17 cellular contexts compared by ENCODE assay signal in genomic region chr20:16486532-16486931, GRCh38.
DNase-seq lines count a peak whose midpoint lies in the region; ATAC-seq, FAIRE-seq and TF ChIP-seq lines count a peak whose summit lies in the region.
"Had no signal": no experiment of that assay in that cellular context is flagged by ENCODE, and none has a peak within 500 bp of the region (broad histone marks: within the 10 kb centered on the region; RNA-seq: fewer than 3 reads in every experiment).

No MANE protein-coding gene starts in this region.

- H2BK20ac ChIP-seq in H1 (ENCODE audit: low read length): peak overlapping the region; percentile 62; the same call in 1 of the 2 replicates

- intact Hi-C loops in Right ventricle myocardium superior (cut with DNase I): no loop called here
- intact Hi-C loops in left ventricle myocardium inferior (cut with micrococcal nuclease): no loop called here
- intact Hi-C loops in psoas muscle (cut with DNase I): no loop called here

- TF ChIP-seq CTCF in left ventricle myocardium inferior (IDR thresholded peaks at IDR 0.05; ENCODE audit: borderline replicate concordance) (no peak), H1 (IDR thresholded peaks at IDR 0.05; ENCODE audit: control extremely low read depth in 1 of 3, insufficient read depth in 1 of 3, low read depth in 1 of 3, low read length in 3 of 3) (no peak), psoas muscle (IDR thresholded peaks at IDR 0.05) (no peak)

- H4K20me1 ChIP-seq in H1 (replicated peaks in 1 of 2; ENCODE audit: control insufficient read depth in 1 of 2, insufficient read depth in 2 of 2, low read length in 2 of 2): no peaks in the 10 kb centered on the region

- H4K8ac ChIP-seq in H1 (ENCODE audit: extremely low read depth, insufficient read depth, low read length): no peak overlapping the region

- TF ChIP-seq POLR2A in H1 (IDR thresholded peaks at IDR 0.05; ENCODE audit: control extremely low read depth in 1 of 2, low read depth in 2 of 2, low read length in 2 of 2): no peak

- no peaks in the 10 kb centered on the region for H3K23me2 ChIP-seq in H1 (ENCODE audit: low read depth, low read length)

- ATAC-seq in Right ventricle myocardium superior (ENCODE audit: poor library complexity): peak; percentile 38
- peak; percentile 56 to 83 (median 72) for ATAC-seq in psoas muscle
- no peak for ATAC-seq in HG03460 (IDR thresholded peaks at IDR 0.05; ENCODE audit: unreplicated experiment)
- ATAC-seq: CD8-positive, alpha-beta T cell had no signal

- 99% methylated on average over 6 of the region's 6 CpGs; no CpG with 5 or more reads in 1 of the 2 experiments for WGBS in H1 (ENCODE audit: extremely low coverage in 1 of 2, insufficient coverage in 1 of 2, insufficient read length in 1 of 2, insufficient replicate concordance in 2 of 2, low coverage in 1 of 2, low lambda C conversion rate in 2 of 2, missing lambda C conversion rate in 1 of 2), 2 experiments
- 34 to 58% (median 37%) methylated on average over 6 of the region's 6 CpGs for WGBS in psoas muscle, 3 donors

- H3K4me3 ChIP-seq in left ventricle myocardium inferior (no peak overlapping the region), H1 (ENCODE audit: extremely low read depth in 1 of 4, insufficient read depth in 2 of 4, low read depth in 3 of 4, low read length in 4 of 4) (no peak overlapping the region), psoas muscle (no peak overlapping the region)
- H3K4me3 ChIP-seq: GM23248 had no signal

- H3K4ac ChIP-seq in H1 (replicated peaks; ENCODE audit: insufficient read length, low read depth, low read length): no peak overlapping the region

- no peak overlapping the region for H4K91ac ChIP-seq in H1 (replicated peaks; ENCODE audit: insufficient read length, low read length)

- no peak for DNase-seq in Right ventricle myocardium superior
- no peak for DNase-seq in left ventricle myocardium inferior
- no peak for DNase-seq in H1 (ENCODE audit: low read depth in 1 of 2, low spot score in 2 of 2)
- DNase-seq in psoas muscle: no peak
- DNase-seq in NCI-H2029 treated with DMSO at 0.1 percent for 48 hours (lab: John Stamatoyannopoulos, UW): no peak
- DNase-seq in SKM-1 treated with dmso at 0.1 percent for 144 hours (lab: John Stamatoyannopoulos, UW; ENCODE audit: unreplicated experiment): no peak
- DNase-seq: BE2C; CD8-positive, alpha-beta T cell; COR-L47; DMS53; GF-D8; GM23248; H9; KG1 had no signal

- H4K5ac ChIP-seq in H1 (ENCODE audit: insufficient read length, low read depth, low read length): no peak overlapping the region

- TF ChIP-seq RAD21 in H1 (IDR thresholded peaks at IDR 0.05 in 1 of 2, conservative IDR thresholded peaks at IDR 0.05 in 1 of 2; ENCODE audit: low read depth in 2 of 2, low read length in 2 of 2): no peak

- H3K79me2 ChIP-seq in H1 (ENCODE audit: control insufficient read depth in 1 of 2, insufficient read depth in 2 of 2, low read length in 2 of 2): no peaks in the 10 kb centered on the region

- no peaks in the 10 kb centered on the region for H3K27me3 ChIP-seq in left ventricle myocardium inferior (ENCODE audit: low read depth)
- H3K27me3 ChIP-seq in H1 (replicated peaks in 1 of 4; ENCODE audit: control insufficient read depth in 3 of 4, extremely low read depth in 1 of 4, insufficient read depth in 3 of 4, low read length in 3 of 4): no peaks in the 10 kb centered on the region
- H3K27me3 ChIP-seq in psoas muscle (ENCODE audit: insufficient read depth in 3 of 3, low read length in 2 of 3): no peaks in the 10 kb centered on the region
- H3K27me3 ChIP-seq: BE2C had no signal

- H3K14ac ChIP-seq in H1 (ENCODE audit: insufficient read length): no peak overlapping the region

- H3K9me3 ChIP-seq in left ventricle myocardium inferior (replicated peaks) (no peaks in the 10 kb centered on the region), H1 (ENCODE audit: insufficient read depth in 2 of 2, low read depth in 1 of 2, low read length in 1 of 2) (no peaks in the 10 kb centered on the region), psoas muscle (no peaks in the 10 kb centered on the region)
- H3K9me3 ChIP-seq: BE2C had no signal

- 0 out of 2 replicates have a peak overlapping the region, but pooled peaks have one; percentile 11 for H2BK5ac ChIP-seq in H1 (ENCODE audit: low read depth, low read length)

- no peak overlapping the region for H2BK120ac ChIP-seq in H1 (replicated peaks; ENCODE audit: low read depth, low read length)

- POLR2A ChIA-PET in H1 (lab: Charles Lee; ENCODE audit: partially characterized antibody): no interaction called here

- no peak overlapping the region for H3K23ac ChIP-seq in H1 (ENCODE audit: insufficient read length)

- CTCF ChIA-PET in H1 (lab: Charles Lee; ENCODE audit: partially characterized antibody): interaction anchor here (1.2 to 3.0 kb wide), 2 partner anchors 9 to 11 kb away, joined by 3 to 20 read pairs; no protein-coding TSS in a partner anchor

- no peak overlapping the region for H3K18ac ChIP-seq in H1 (ENCODE audit: extremely low read depth, low read length)

- H2BK15ac ChIP-seq in H1 (ENCODE audit: low read length): no peak overlapping the region

- FAIRE-seq in H1 (lab: Jason Lieb, UNC): no peak
- FAIRE-seq: D721Med, GM19239 had no signal

- H3K27ac ChIP-seq in left ventricle myocardium inferior (replicated peaks) (no peak overlapping the region), H1 (ENCODE audit: low read depth, low read length) (no peak overlapping the region), psoas muscle (peak overlapping the region; percentile 38)
- H3K27ac ChIP-seq: GM23248 had no signal

- H2BK12ac ChIP-seq in H1 (ENCODE audit: low read depth, low read length): no peak overlapping the region

- H3K56ac ChIP-seq in H1 (replicated peaks; ENCODE audit: insufficient read length, low read depth, low read length): no peak overlapping the region

- no peaks in the 10 kb centered on the region for H3K79me1 ChIP-seq in H1 (ENCODE audit: low read depth, low read length)

- no peak overlapping the region for H2AK5ac ChIP-seq in H1 (ENCODE audit: low read depth, low read length)

- H3K36me3 ChIP-seq in left ventricle myocardium inferior (peaks cover 4% of the 10 kb centered on the region), H1 (ENCODE audit: control insufficient read depth in 2 of 4, insufficient read depth in 4 of 4, low read length in 3 of 4) (no peaks in the 10 kb centered on the region), psoas muscle (ENCODE audit: insufficient read depth in 1 of 2, low read depth in 1 of 2) (peaks cover 0 to 3% of the 10 kb centered on the region in 2 donors)
- H3K36me3 ChIP-seq: BE2C had no signal

- H3K9ac ChIP-seq in H1 (replicated peaks in 1 of 4; ENCODE audit: extremely low read depth in 1 of 4, low read depth in 3 of 4, low read length in 3 of 4): no peak overlapping the region
- H3K9ac ChIP-seq: GM23248 had no signal

- H3K4me1 ChIP-seq in left ventricle myocardium inferior: no peaks in the 10 kb centered on the region
- H3K4me1 ChIP-seq in H1 (replicated peaks in 1 of 4; ENCODE audit: control insufficient read depth in 3 of 4, insufficient read depth in 4 of 4, low read length in 3 of 4): peaks cover 0 to 3% (median 0%) of the 10 kb centered on the region in 4 experiments; a peak in 1 of 7 replicates
- peaks cover 35% of the 10 kb centered on the region for H3K4me1 ChIP-seq in psoas muscle
- H3K4me1 ChIP-seq: BE2C had no signal

- TF ChIP-seq EP300 in H1 (IDR thresholded peaks at IDR 0.05; ENCODE audit: borderline replicate concordance in 1 of 2, low read depth in 2 of 2, low read length in 2 of 2): no peak

- H2AFZ ChIP-seq in H1 (ENCODE audit: low read length): no peak overlapping the region
- H2AFZ ChIP-seq: GM23248 had no signal

- H3K4me2 ChIP-seq in H1 (ENCODE audit: insufficient read depth in 1 of 2, low read depth in 2 of 2, low read length in 2 of 2): no peak overlapping the region

TF ChIP-seq in H1, 55 proteins besides CTCF, POLR2A, EP300 and RAD21 (continues in another document):
- no peak for TF ChIP-seq HDAC6 (IDR thresholded peaks at IDR 0.05; ENCODE audit: low read depth, low read length)
- TF ChIP-seq KDM5A (IDR thresholded peaks at IDR 0.05; ENCODE audit: low read length): no peak
